15 cellular contexts compared by ENCODE assay signal in genomic region chr19:2176336-2176994, GRCh38. TPM values are rescaled to one million over a fixed set of nuclear protein-coding genes. Genes with fewer than 3 reads are reported as not detected.
DNase-seq lines count a peak whose midpoint lies in the region; ATAC-seq, FAIRE-seq and TF ChIP-seq lines count a peak whose summit lies in the region.
"Had no signal": no experiment of that assay in that cellular context is flagged by ENCODE, and none has a peak within 500 bp of the region (broad histone marks: within the 10 kb centered on the region; RNA-seq: fewer than 3 reads in every experiment).

No MANE protein-coding gene starts in this region.

- POLR2A ChIA-PET in RWPE1 (lab: Yijun Ruan, JAX; ENCODE audit: low non-redundant PET), result no interaction called here

- H3K4me3 Mint-ChIP-seq in effector memory CD8-positive, alpha-beta T cell, result no peak overlapping the region
- H3K4me3 Mint-ChIP-seq in stimulated activated naive B cell treated with anti-CD40 and anti-IgM and Interleukin-4, amounts not matched to agents 10 μg/mL and 1 μg/mL and 100 μg/mL, for 72 hours, result no peak overlapping the region
- H3K4me3 Mint-ChIP-seq: activated CD4-positive, alpha-beta T cell treated with anti-CD3 and anti-CD28 coated beads for 36 hours had no signal

- H3K4me1 Mint-ChIP-seq in effector memory CD8-positive, alpha-beta T cell (ENCODE audit: low read depth in 2 of 2), result peaks cover 30 to 33% of the 10 kb centered on the region in 2 donors
- peaks cover 46 to 85% of the 10 kb centered on the region in 2 donors for H3K4me1 Mint-ChIP-seq in stimulated activated naive B cell treated with anti-CD40 and anti-IgM and Interleukin-4, amounts not matched to agents 10 μg/mL and 1 μg/mL and 100 μg/mL, for 72 hours

- peaks cover 20% of the 10 kb centered on the region for H3K36me3 Mint-ChIP-seq in effector memory CD8-positive, alpha-beta T cell (ENCODE audit: insufficient read depth)
- H3K36me3 Mint-ChIP-seq in stimulated activated naive B cell treated with anti-CD40 and anti-IgM and Interleukin-4, amounts not matched to agents 10 μg/mL and 1 μg/mL and 100 μg/mL, for 72 hours, result peaks cover 47 to 52% of the 10 kb centered on the region in 2 donors

- DNase-seq in RWPE1 (ENCODE audit: low spot score) (peak; percentile 49), left lung (peak; percentile 64 to 77), small intestine (no peak)
- no peak for DNase-seq in effector memory CD8-positive, alpha-beta T cell
- DNase-seq in stimulated activated naive B cell treated with anti-CD40 and anti-IgM and Interleukin-4, amounts not matched to agents 10 μg/mL and 1 μg/mL and 100 μg/mL, for 72 hours, result no peak
- DNase-seq in effector CD4-positive, alpha-beta T cell, result no peak
- DNase-seq in stimulated activated CD4-positive, alpha-beta T cell treated with anti-CD3 and anti-CD28 coated beads, Interleukin-4, amount 100 ng/mL, for 24 hours, result no peak
- DNase-seq: activated CD4-positive, alpha-beta T cell treated with anti-CD3 and anti-CD28 coated beads for 36 hours; colonic mucosa; DND-41; NCI-H1694; NCI-H69; T-helper 1 cell had no signal

- H3K27me3 ChIP-seq in left lung (no peaks in the 10 kb centered on the region), small intestine (ENCODE audit: control insufficient read depth in 2 of 2, insufficient read depth in 2 of 2, low read length in 2 of 2) (no peaks in the 10 kb centered on the region)
- H3K27me3 ChIP-seq: colonic mucosa had no signal

- peaks cover 0 to 28% of the 10 kb centered on the region in 2 donors for H3K36me3 ChIP-seq in left lung
- peaks cover 2 to 3% of the 10 kb centered on the region in 2 donors for H3K36me3 ChIP-seq in small intestine (ENCODE audit: control insufficient read depth in 2 of 2, insufficient read depth in 2 of 2, low read length in 2 of 2)
- H3K36me3 ChIP-seq: colonic mucosa had no signal

- peaks cover 3 to 52% of the 10 kb centered on the region in 2 donors for H3K4me1 ChIP-seq in left lung
- H3K4me1 ChIP-seq in small intestine (ENCODE audit: control insufficient read depth in 2 of 2, insufficient read depth in 1 of 2, low read depth in 1 of 2, low read length in 1 of 2), result peaks cover 2 to 6% of the 10 kb centered on the region in 2 donors
- H3K4me1 ChIP-seq: parathyroid adenoma had no signal

- CTCF ChIA-PET in RWPE1 (lab: Yijun Ruan, JAX), result interaction anchor here (1.0 kb wide), 1 partner anchor 18 kb away, joined by 7 read pairs; no protein-coding TSS in a partner anchor

- H3K4me3 ChIP-seq in left lung, result no peak overlapping the region
- no peak overlapping the region for H3K4me3 ChIP-seq in small intestine (ENCODE audit: low read depth in 1 of 2, low read length in 2 of 2)
- H3K4me3 ChIP-seq: colonic mucosa had no signal

- peak overlapping the region; percentile 54 to 63 for H3K27ac Mint-ChIP-seq in effector memory CD8-positive, alpha-beta T cell
- H3K27ac Mint-ChIP-seq in stimulated activated naive B cell treated with anti-CD40 and anti-IgM and Interleukin-4, amounts not matched to agents 10 μg/mL and 1 μg/mL and 100 μg/mL, for 72 hours, result peak overlapping the region; percentile 83
- H3K27ac Mint-ChIP-seq: activated CD4-positive, alpha-beta T cell treated with anti-CD3 and anti-CD28 coated beads for 36 hours had no signal

- ATAC-seq in effector memory CD8-positive, alpha-beta T cell (replicated peaks), result no peak
- ATAC-seq in left lung, result peak; percentile 91
- no peak for ATAC-seq in stimulated activated naive B cell treated with anti-CD40 and anti-IgM and Interleukin-4, amounts not matched to agents 10 μg/mL and 1 μg/mL and 100 μg/mL, for 72 hours (replicated peaks)
- ATAC-seq: activated CD4-positive, alpha-beta T cell treated with anti-CD3 and anti-CD28 coated beads for 36 hours had no signal

- peak overlapping the region; percentile 81 for H3K27ac ChIP-seq in RWPE1
- peak overlapping the region; percentile 26 to 41 for H3K27ac ChIP-seq in left lung
- H3K27ac ChIP-seq in small intestine (ENCODE audit: low read depth in 1 of 2, low read length in 1 of 2), result no peak overlapping the region
- H3K27ac ChIP-seq: colonic mucosa, parathyroid adenoma had no signal

- intact Hi-C loops in left lung (cut with DNase I), result no loop called here

- no peaks in the 10 kb centered on the region for H3K9me3 ChIP-seq in left lung
- no peaks in the 10 kb centered on the region for H3K9me3 ChIP-seq in small intestine (ENCODE audit: control insufficient read depth, low read depth)
- H3K9me3 ChIP-seq: colonic mucosa had no signal

- H3K27me3 Mint-ChIP-seq in effector memory CD8-positive, alpha-beta T cell, result no peaks in the 10 kb centered on the region
- H3K27me3 Mint-ChIP-seq in stimulated activated naive B cell treated with anti-CD40 and anti-IgM and Interleukin-4, amounts not matched to agents 10 μg/mL and 1 μg/mL and 100 μg/mL, for 72 hours, result no peaks in the 10 kb centered on the region
- H3K27me3 Mint-ChIP-seq: activated CD4-positive, alpha-beta T cell treated with anti-CD3 and anti-CD28 coated beads for 36 hours had no signal

- H3K9me3 Mint-ChIP-seq in effector memory CD8-positive, alpha-beta T cell, result no peaks in the 10 kb centered on the region
- H3K9me3 Mint-ChIP-seq in stimulated activated naive B cell treated with anti-CD40 and anti-IgM and Interleukin-4, amounts not matched to agents 10 μg/mL and 1 μg/mL and 100 μg/mL, for 72 hours, result no peaks in the 10 kb centered on the region

- 52 to 78% (median 61%) methylated on average over 21 to 22 of the region's 22 CpGs for WGBS in small intestine, 3 donors

- TF ChIP-seq CTCF in RWPE1 (conservative IDR thresholded peaks at IDR 0.05; ENCODE audit: low read depth) (no peak), left lung (IDR thresholded peaks at IDR 0.05) (no peak)

- no peak for FAIRE-seq in small intestine (lab: Jason Lieb, UNC)
- FAIRE-seq: RCC 7860 had no signal

RNA-seq across cellular contexts. Expression of gene DOT1L, which starts 12.7 kb away (rescaled TPM):
- total RNA-seq in left lung, result 10 to 100 TPM; 28.9 to 43.0 TPM
- polyA plus RNA-seq in small intestine, result 10 to 100 TPM; 15.1 to 22.8 (median 18.2) TPM

RNA-seq across cellular contexts. Expression of gene AP3D1, which starts 25.1 kb away (rescaled TPM):
- 100 to 1,000 TPM; 109 to 128 TPM for total RNA-seq in left lung
- polyA plus RNA-seq in small intestine, result 10 to 100 TPM; 68.1 to 90.4 (median 89.4) TPM

RNA-seq across cellular contexts. Expression of gene PLEKHJ1, which starts 59.7 kb away (rescaled TPM):
- 10 to 100 TPM; 61.1 to 74.4 TPM for total RNA-seq in left lung
- 100 to 1,000 TPM; 269 to 307 (median 286) TPM for polyA plus RNA-seq in small intestine

Comparison
In these comparisons a context has a peak if more than half of its experiments do, and no peak if none do; other contexts are left out.
1. DNase-seq: peak in RWPE1 (single experiment) and left lung (2 of 2); none in effector memory CD8-positive, alpha-beta T cell (0 of 3), stimulated activated naive B cell treated with anti-CD40 and anti-IgM and Interleukin-4, amounts not matched to agents 10 μg/mL and 1 μg/mL and 100 μg/mL, for 72 hours (single experiment), effector CD4-positive, alpha-beta T cell (single experiment), small intestine (single experiment) and stimulated activated CD4-positive, alpha-beta T cell treated with anti-CD3 and anti-CD28 coated beads, Interleukin-4, amount 100 ng/mL, for 24 hours (single experiment).
2. H3K27ac ChIP-seq: peak in RWPE1 (single experiment) and left lung (2 of 2); none in small intestine (0 of 2).